In genomic region chr5:37738057-37738691, GRCh38 we compare ENCODE assay signal across 8 cellular contexts.
DNase-seq lines count a peak whose midpoint lies in the region; ATAC-seq lines count a peak whose summit lies in the region.

No MANE protein-coding gene starts in this region.

- H3K27me3 ChIP-seq in MG63, result no peaks in the 10 kb centered on the region

- ATAC-seq in activated T-cell treated with anti-CD3 and anti-CD28 coated beads, Interleukin-2, amount 50 U/mL, for 72 hours (replicated peaks in 1 of 2), result peak; percentile 92 to 93
- ATAC-seq in left colon, result peak; percentile 55

- peaks cover 0 to 1% of the 10 kb centered on the region in 2 donors for H3K9me3 Mint-ChIP-seq in activated T-cell treated with anti-CD3 and anti-CD28 coated beads, Interleukin-2, amount 50 U/mL, for 72 hours

- H3K4me3 ChIP-seq in MG63, result no peak overlapping the region

- peak overlapping the region in 1 of 2 donors; percentile 28 for H3K4me3 Mint-ChIP-seq in activated T-cell treated with anti-CD3 and anti-CD28 coated beads, Interleukin-2, amount 50 U/mL, for 72 hours

- intact Hi-C loops in left colon (cut with DNase I, micrococcal nuclease), result no loop called here

- peaks cover 4% of the 10 kb centered on the region; the same call in 1 of the 2 replicates for H3K9me3 ChIP-seq in MG63

- H3K27ac Mint-ChIP-seq in activated T-cell treated with anti-CD3 and anti-CD28 coated beads, Interleukin-2, amount 50 U/mL, for 72 hours, result no peak overlapping the region

- DNase-seq in SIG-M5 treated with dmso at 0.1 percent for 504 hours (lab: John Stamatoyannopoulos, UW; ENCODE audit: unreplicated experiment) (peak; percentile 45), SIG-M5 (lab: John Stamatoyannopoulos, UW) (no peak), HCEC 1CT (peak; percentile 94), MG63 (peak; percentile 15), left colon (no peak), NCI-H524 (lab: John Stamatoyannopoulos, UW) (no peak)
- peak; percentile 38 to 50 for DNase-seq in activated T-cell treated with anti-CD3 and anti-CD28 coated beads, Interleukin-2, amount 50 U/mL, for 72 hours
- DNase-seq in NK-92 treated with Interleukin-12 subunit alpha and Interleukin-12 subunit beta, amount 100 ng/mL, for 24 hours (lab: John Stamatoyannopoulos, UW), result no peak

- no peaks in the 10 kb centered on the region for H3K27me3 Mint-ChIP-seq in activated T-cell treated with anti-CD3 and anti-CD28 coated beads, Interleukin-2, amount 50 U/mL, for 72 hours (ENCODE audit: low read depth)

- no peaks in the 10 kb centered on the region; the same call in 1 of the 2 replicates for H3K36me3 ChIP-seq in MG63

- H3K4me1 Mint-ChIP-seq in activated T-cell treated with anti-CD3 and anti-CD28 coated beads, Interleukin-2, amount 50 U/mL, for 72 hours (ENCODE audit: low read depth), result peaks cover 20% of the 10 kb centered on the region

- peaks cover 8 to 14% of the 10 kb centered on the region in 2 donors for H3K36me3 Mint-ChIP-seq in activated T-cell treated with anti-CD3 and anti-CD28 coated beads, Interleukin-2, amount 50 U/mL, for 72 hours (ENCODE audit: insufficient read depth in 2 of 2)

Comparison
In these comparisons a context has a peak if more than half of its experiments do, and no peak if none do; other contexts are left out.
1. DNase-seq: peak in SIG-M5 treated with dmso at 0.1 percent for 504 hours (single experiment), HCEC 1CT (single experiment), MG63 (single experiment) and activated T-cell treated with anti-CD3 and anti-CD28 coated beads, Interleukin-2, amount 50 U/mL, for 72 hours (2 of 2); none in SIG-M5 (single experiment), left colon (0 of 2), NCI-H524 (0 of 2) and NK-92 treated with Interleukin-12 subunit alpha and Interleukin-12 subunit beta, amount 100 ng/mL, for 24 hours (single experiment).